8 cellular contexts compared by ENCODE assay signal in genomic region chr7:21898265-21898930, GRCh38. TPM values are rescaled to one million over a fixed set of nuclear protein-coding genes. Genes with fewer than 3 reads are reported as not detected.
DNase-seq lines count a peak whose midpoint lies in the region; ATAC-seq and TF ChIP-seq lines count a peak whose summit lies in the region.

No MANE protein-coding gene starts in this region.

- peaks cover 0 to 6% (median 4%) of the 10 kb centered on the region in 3 donors for H3K27me3 Mint-ChIP-seq in CD14-positive monocyte (ENCODE audit: low read depth in 3 of 3)

- H3K4me1 Mint-ChIP-seq in CD14-positive monocyte: peaks cover 24% of the 10 kb centered on the region

- peaks cover 0 to 4% (median 0%) of the 10 kb centered on the region in 7 donors for H3K9me3 Mint-ChIP-seq in CD14-positive monocyte
- peaks cover 7 to 8% of the 10 kb centered on the region in 2 donors for H3K9me3 Mint-ChIP-seq in activated naive CD4-positive, alpha-beta T cell treated with anti-CD3 and anti-CD28 coated beads, Interleukin-2, amount 50 U/mL, for 72 hours

- H3K4me3 Mint-ChIP-seq in CD14-positive monocyte: peak overlapping the region; percentile 74 to 88

- no peak for TF ChIP-seq CTCF in CD14-positive monocyte (IDR thresholded peaks at IDR 0.05)

- ATAC-seq in GM19328 (IDR thresholded peaks at IDR 0.05; ENCODE audit: unreplicated experiment) (peak; percentile 80), HG03196 (IDR thresholded peaks at IDR 0.05; ENCODE audit: unreplicated experiment) (peak; percentile 76)
- ATAC-seq in activated naive CD4-positive, alpha-beta T cell treated with anti-CD3 and anti-CD28 coated beads, Interleukin-2, amount 50 U/mL, for 72 hours: peak; percentile 40 to 58

- H3K27ac Mint-ChIP-seq in CD14-positive monocyte: peak overlapping the region; percentile 85 to 97 (median 94)
- H3K27ac Mint-ChIP-seq in activated naive CD4-positive, alpha-beta T cell treated with anti-CD3 and anti-CD28 coated beads, Interleukin-2, amount 50 U/mL, for 72 hours: peak overlapping the region; percentile 87 to 93

- peaks cover 17 to 31% of the 10 kb centered on the region in 2 donors for H3K36me3 Mint-ChIP-seq in CD14-positive monocyte
- H3K36me3 Mint-ChIP-seq in activated naive CD4-positive, alpha-beta T cell treated with anti-CD3 and anti-CD28 coated beads, Interleukin-2, amount 50 U/mL, for 72 hours: peaks cover 40 to 54% of the 10 kb centered on the region in 2 donors

- DNase-seq in CD14-positive monocyte (ENCODE audit: low spot score) (peak; percentile 52), T1000 (lab: John Stamatoyannopoulos, UW) (no peak), hepatic stellate cell (ENCODE audit: low spot score) (no peak), posterior vena cava (ENCODE audit: low spot score) (no peak), NCI-H2171 (lab: John Stamatoyannopoulos, UW) (no peak)
- DNase-seq in activated naive CD4-positive, alpha-beta T cell treated with anti-CD3 and anti-CD28 coated beads, Interleukin-2, amount 50 U/mL, for 72 hours (ENCODE audit: low spot score in 2 of 2): no peak

- intact Hi-C loops in CD14-positive monocyte (cut with micrococcal nuclease) (no loop called here), posterior vena cava (cut with DNase I) (no loop called here)

RNA-seq across cellular contexts. Expression of gene CDCA7L, which starts 47.3 kb away (rescaled TPM):
- 1 to 10 TPM; 2.5 to 3.1 TPM for polyA plus RNA-seq in CD14-positive monocyte
- total RNA-seq in activated naive CD4-positive, alpha-beta T cell treated with anti-CD3 and anti-CD28 coated beads, Interleukin-2, amount 50 U/mL, for 72 hours: 10 to 100 TPM; 81.0 to 92.3 TPM
- 1 to 10 TPM; 3.3 to 4.7 TPM for total RNA-seq in posterior vena cava

Comparison
In these comparisons a context has a peak if more than half of its experiments do, and no peak if none do; other contexts are left out.
1. RNA of gene CDCA7L, which starts 47.3 kb away (total RNA-seq): 81.0 to 92.3 TPM in activated naive CD4-positive, alpha-beta T cell treated with anti-CD3 and anti-CD28 coated beads, Interleukin-2, amount 50 U/mL, for 72 hours; 3.3 to 4.7 TPM in posterior vena cava; every median in the first group is over 10 times any median in the second.
2. Peak in every context shown above with its lines, with median percentiles within 50 percentile points of each other: ATAC-seq.